ENCODE assay signal across 8 cellular contexts in the genomic region with DNA sequence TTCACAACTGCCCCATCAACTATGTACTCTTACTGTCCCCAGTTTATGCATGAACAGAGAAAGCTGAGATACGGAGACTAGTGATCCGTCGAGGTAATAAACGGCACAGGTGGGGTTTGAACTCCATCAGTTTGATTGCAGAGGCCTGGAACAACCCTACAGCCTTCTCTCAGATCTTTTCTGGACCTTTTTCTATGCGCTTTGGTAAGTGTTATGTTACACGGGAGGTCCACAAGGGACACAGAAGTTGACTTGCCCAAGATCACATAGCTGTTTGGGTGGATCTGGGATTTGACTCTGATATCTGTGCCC. TPM values are rescaled to one million over a fixed set of nuclear protein-coding genes. Genes with fewer than 3 reads are reported as not detected.
A peak's percentile ranks its signal among the peaks of the same experiment; 100 is the strongest.
DNase-seq lines count a peak whose midpoint lies in the region; ATAC-seq, FAIRE-seq and TF ChIP-seq lines count a peak whose summit lies in the region.

No MANE protein-coding gene starts in this region.

- no peaks in the 10 kb centered on the region for H3K9me2 ChIP-seq in DOHH2 (replicated peaks; ENCODE audit: control insufficient read depth, low read length)

- TF ChIP-seq CTCF in DOHH2 (IDR thresholded peaks at IDR 0.05; ENCODE audit: low read depth, low read length, poor library complexity, severe bottlenecking) (no peak), Panc1 (IDR thresholded peaks at IDR 0.05) (no peak), pancreas (IDR thresholded peaks at IDR 0.05) (no peak)

- ATAC-seq in Panc1 (no peak), pancreas (no peak), GM18858 (IDR thresholded peaks at IDR 0.05; ENCODE audit: unreplicated experiment) (no peak)

- no TSS peak for BruUV-seq in Panc1 (replicated peaks; lab: Mats Ljungman, UMichigan)

- intact Hi-C loops in Panc1 (cut with micrococcal nuclease; ENCODE audit: unreplicated experiment) (no loop called here), pancreas (cut with DNase I) (no loop called here)

- H3K9me3 ChIP-seq in DOHH2 (ENCODE audit: control insufficient read depth, insufficient read depth, low read length) (no peaks in the 10 kb centered on the region), Panc1 (ENCODE audit: control insufficient read depth, insufficient read depth, low read depth, low read length) (no peaks in the 10 kb centered on the region), pancreas (no peaks in the 10 kb centered on the region)

- H4K20me1 ChIP-seq in DOHH2 (ENCODE audit: control insufficient read depth, insufficient read depth, low read depth, low read length), result no peaks in the 10 kb centered on the region

- no peaks in the 10 kb centered on the region for H3K27me3 ChIP-seq in DOHH2 (ENCODE audit: control insufficient read depth, low read length)
- H3K27me3 ChIP-seq in Panc1 (ENCODE audit: control insufficient read depth, insufficient read depth, low read length), result no peaks in the 10 kb centered on the region
- H3K27me3 ChIP-seq in pancreas, result no peaks in the 10 kb centered on the region

- CTCF ChIA-PET in Panc1 (lab: Charles Lee), result interaction anchor here (0.6 to 1.5 kb wide), 6 partner anchors 36 to 266 kb away, joined by 3 to 8 read pairs (median 5); no protein-coding TSS in a partner anchor

- DNase-seq in Panc1 (ENCODE audit: low read depth, low spot score) (no peak), epithelial cell of prostate (ENCODE audit: low read depth, low spot score) (no peak), pancreas (no peak), NCI-H2029 treated with DMSO at 0.1 percent for 48 hours (lab: John Stamatoyannopoulos, UW) (no peak), NCI-H524 treated with DMSO at 0.1 percent for 48 hours (lab: John Stamatoyannopoulos, UW) (no peak), NCI-H1092 (lab: John Stamatoyannopoulos, UW) (no peak)

- POLR2A ChIA-PET in Panc1 (lab: Charles Lee), result interaction anchor here (0.9 kb wide), 1 partner anchor 10 kb away, joined by 3 read pairs; no protein-coding TSS in a partner anchor

- peaks cover 16% of the 10 kb centered on the region for H3K4me1 ChIP-seq in DOHH2 (ENCODE audit: control insufficient read depth, low read length)
- peaks cover 12% of the 10 kb centered on the region for H3K4me1 ChIP-seq in Panc1 (ENCODE audit: control insufficient read depth, insufficient read depth, low read length)
- peaks cover 0 to 3% (median 0%) of the 10 kb centered on the region in 3 donors for H3K4me1 ChIP-seq in pancreas

- no peaks in the 10 kb centered on the region for H3F3A ChIP-seq in DOHH2 (ENCODE audit: control insufficient read depth, insufficient read depth)

- FAIRE-seq in pancreas (lab: Jason Lieb, UNC), result no peak

- in situ Hi-C loops in Panc1 (cut with HindIII; ENCODE audit: low pct_unique_long_range_greater_than_20kb, low sequenced_read_pairs), result no loop called here

- WGBS in pancreas, 2 donors, result 31 to 36% methylated on average over 6 of the region's 6 CpGs

- H3K27ac ChIP-seq in DOHH2 (ENCODE audit: low read depth, low read length), result peak overlapping the region; percentile 9; the same call in 1 of the 2 replicates
- H3K27ac ChIP-seq in Panc1 (ENCODE audit: low read length), result peak overlapping the region; percentile 87
- peak overlapping the region; percentile 66 for H3K27ac ChIP-seq in epithelial cell of prostate
- peak overlapping the region; percentile 56 to 76 (median 68) for H3K27ac ChIP-seq in pancreas

- peak overlapping the region; percentile 87 for H3K4me2 ChIP-seq in DOHH2 (ENCODE audit: low read length)

- H3K79me2 ChIP-seq in DOHH2 (ENCODE audit: control insufficient read depth, low read length), result peaks cover 10% of the 10 kb centered on the region

- H3K36me3 ChIP-seq in DOHH2 (ENCODE audit: control insufficient read depth, low read length) (peaks cover 14% of the 10 kb centered on the region), Panc1 (ENCODE audit: control insufficient read depth, insufficient read depth, low read length) (peaks cover 6% of the 10 kb centered on the region), pancreas (peaks cover 3 to 25% (median 13%) of the 10 kb centered on the region in 3 donors)

- H3K4me3 ChIP-seq in DOHH2 (ENCODE audit: low read length) (peak overlapping the region; percentile 70), Panc1 (ENCODE audit: low read depth in 2 of 2, low read length in 2 of 2) (peak overlapping the region; percentile 51), pancreas (peak overlapping the region in 2 of 4 donors; percentile 26 to 71)

RNA-seq across cellular contexts. Expression of gene DNPEP, which starts 1.1 kb away (rescaled TPM):
- total RNA-seq in Panc1 (2021; ENCODE audit: unreplicated experiment) (107 TPM), pancreas (10 to 100 TPM; 21.0 to 32.8 (median 25.1) TPM)
- 149 TPM for polyA plus RNA-seq in Panc1 (2012; ENCODE audit: insufficient read length)
- 10 to 100 TPM; 54.6 to 89.4 TPM for polyA plus RNA-seq in pancreas

RNA-seq across cellular contexts. Expression of gene DES, which starts 29.4 kb away (rescaled TPM):
- total RNA-seq in Panc1 (2021; ENCODE audit: unreplicated experiment) (0.69 TPM), pancreas (1 to 10 TPM in 5 of 6 donors, under 1 TPM in 1; 0.75 to 6.1 (median 1.9) TPM)
- 0.19 TPM for polyA plus RNA-seq in Panc1 (2012; ENCODE audit: insufficient read length)
- polyA plus RNA-seq in pancreas, result 100 to 1,000 TPM in 1 of 2 donors, 10 to 100 TPM in 1; 12.6 to 101 TPM

RNA-seq across cellular contexts. Expression of gene SPEG, which starts 45.8 kb away (rescaled TPM):
- total RNA-seq in Panc1 (2021; ENCODE audit: unreplicated experiment), result 3.4 TPM
- polyA plus RNA-seq in Panc1 (2012; ENCODE audit: insufficient read length), result 2.7 TPM
- 1 to 10 TPM; 2.6 to 4.9 (median 3.6) TPM for total RNA-seq in pancreas
- polyA plus RNA-seq in pancreas, result 10 to 100 TPM; 21.9 to 33.3 TPM

RNA-seq across cellular contexts. Expression of gene RESP18, which starts 56.3 kb away (rescaled TPM):
- not detected for total RNA-seq in Panc1 (2021; ENCODE audit: unreplicated experiment)
- not detected for polyA plus RNA-seq in Panc1 (2012; ENCODE audit: insufficient read length)
- total RNA-seq in pancreas, result not detected
- polyA plus RNA-seq in pancreas, result under 1 TPM in 1 of 2 donors, not detected in 1; 0.16 TPM

Comparison
In these comparisons a context has a peak if more than half of its experiments do, and no peak if none do; other contexts are left out.
1. H3K27ac ChIP-seq: peak in every context shown above with its lines; median percentile 87 in Panc1; 68 in pancreas; 66 in epithelial cell of prostate; 9 in DOHH2.